Comparison of ENCODE assay signal across 8 cellular contexts in genomic region chr2:20651731-20652099, GRCh38. TPM values are rescaled to one million over a fixed set of nuclear protein-coding genes. Genes with fewer than 3 reads are reported as not detected.
DNase-seq lines count a peak whose midpoint lies in the region; ATAC-seq and TF ChIP-seq lines count a peak whose summit lies in the region.

No MANE protein-coding gene starts in this region.

- DNase-seq in CD8-positive, alpha-beta memory T cell: no peak
- DNase-seq in SJSA1 (ENCODE audit: low read depth in 1 of 2, low spot score in 2 of 2) (no peak), esophagus muscularis mucosa (ENCODE audit: extremely low spot score) (no peak), progenitor cell of endocrine pancreas (ENCODE audit: low spot score, unreplicated experiment) (no peak), GF-D8 (lab: John Stamatoyannopoulos, UW) (no peak), EL (no peak), foreskin keratinocyte (no peak)

- POLR2A ChIA-PET in CD8-positive, alpha-beta memory T cell (lab: Charles Lee): interaction anchor here (1.0 to 2.7 kb wide), 6 partner anchors 9 to 208 kb away, joined by 4 to 43 read pairs (median 6); partner anchors contain the start of gene RHOB

- peaks cover 0 to 6% (median 0%) of the 10 kb centered on the region in 3 donors for H3K36me3 Mint-ChIP-seq in CD8-positive, alpha-beta memory T cell
- H3K36me3 Mint-ChIP-seq in progenitor cell of endocrine pancreas (ENCODE audit: insufficient read depth): no peaks in the 10 kb centered on the region

- no peak for TF ChIP-seq EP300 in esophagus muscularis mucosa (IDR thresholded peaks at IDR 0.05)

- H3K27me3 ChIP-seq in CD8-positive, alpha-beta memory T cell (ENCODE audit: insufficient read depth, low read length, poor library complexity, severe bottlenecking): no peaks in the 10 kb centered on the region
- H3K27me3 ChIP-seq in SJSA1 (replicated peaks) (no peaks in the 10 kb centered on the region), esophagus muscularis mucosa (no peaks in the 10 kb centered on the region), foreskin keratinocyte (peaks cover 8% of the 10 kb centered on the region)

- H3K27ac ChIP-seq in CD8-positive, alpha-beta memory T cell (ENCODE audit: low read depth, low read length): peak overlapping the region; percentile 95
- H3K27ac ChIP-seq in SJSA1 (no peak overlapping the region), esophagus muscularis mucosa (replicated peaks in 1 of 4) (peak overlapping the region; percentile 93 to 98 (median 98)), foreskin keratinocyte (no peak overlapping the region)

- TF ChIP-seq POLR2A in esophagus muscularis mucosa (IDR thresholded peaks at IDR 0.05; ENCODE audit: low read depth): no peak

- H3K9me3 ChIP-seq in CD8-positive, alpha-beta memory T cell (ENCODE audit: low read length): no peaks in the 10 kb centered on the region
- H3K9me3 ChIP-seq in SJSA1 (replicated peaks): no peaks in the 10 kb centered on the region
- no peaks in the 10 kb centered on the region for H3K9me3 ChIP-seq in esophagus muscularis mucosa

- WGBS in esophagus muscularis mucosa: 71% methylated on average over 7 of the region's 7 CpGs

- H3K4me3 ChIP-seq in CD8-positive, alpha-beta memory T cell (ENCODE audit: low read length): peak overlapping the region; percentile 78
- peak overlapping the region; percentile 93 for H3K4me3 ChIP-seq in SJSA1
- H3K4me3 ChIP-seq in esophagus muscularis mucosa: peak overlapping the region; percentile 76 to 96 (median 90)

- H3K27ac Mint-ChIP-seq in CD8-positive, alpha-beta memory T cell: peak overlapping the region; percentile 87 to 98 (median 96)
- H3K27ac Mint-ChIP-seq in progenitor cell of endocrine pancreas: peak overlapping the region; percentile 97

- H3K4me1 Mint-ChIP-seq in CD8-positive, alpha-beta memory T cell: peaks cover 30 to 44% (median 38%) of the 10 kb centered on the region in 3 donors
- H3K4me1 Mint-ChIP-seq in progenitor cell of endocrine pancreas (ENCODE audit: low read depth): peaks cover 7% of the 10 kb centered on the region

- H3K36me3 ChIP-seq in CD8-positive, alpha-beta memory T cell (ENCODE audit: insufficient read depth, low read length): no peaks in the 10 kb centered on the region
- H3K36me3 ChIP-seq in SJSA1 (peaks cover 3% of the 10 kb centered on the region), esophagus muscularis mucosa (peaks cover 0 to 4% (median 1%) of the 10 kb centered on the region in 4 donors)

- CTCF ChIA-PET in CD8-positive, alpha-beta memory T cell (lab: Charles Lee): interaction anchor here (0.7 to 6.3 kb wide), 28 partner anchors 10 to 1304 kb away, joined by 3 to 67 read pairs (median 4); partner anchors contain the start of genes GDF7, LDAH and RHOB

- H3K4me3 Mint-ChIP-seq in CD8-positive, alpha-beta memory T cell: peak overlapping the region; percentile 75 to 90 (median 86)
- peak overlapping the region; percentile 88 for H3K4me3 Mint-ChIP-seq in progenitor cell of endocrine pancreas (ENCODE audit: low read depth)

- peaks cover 4 to 5% of the 10 kb centered on the region in 2 donors for H3K27me3 Mint-ChIP-seq in CD8-positive, alpha-beta memory T cell
- peaks cover 26% of the 10 kb centered on the region for H3K27me3 Mint-ChIP-seq in progenitor cell of endocrine pancreas

- intact Hi-C loops in esophagus muscularis mucosa (cut with DNase I): no loop called here

- TF ChIP-seq CTCF in esophagus muscularis mucosa (IDR thresholded peaks at IDR 0.05) (no peak), progenitor cell of endocrine pancreas (IDR thresholded peaks at IDR 0.05; ENCODE audit: unreplicated experiment) (no peak), foreskin keratinocyte (conservative IDR thresholded peaks at IDR 0.05) (no peak)

- H3K4me1 ChIP-seq in CD8-positive, alpha-beta memory T cell (ENCODE audit: insufficient read depth, low read length): peaks cover 19% of the 10 kb centered on the region
- H3K4me1 ChIP-seq in SJSA1 (replicated peaks) (peaks cover 13% of the 10 kb centered on the region), esophagus muscularis mucosa (peaks cover 28 to 53% (median 50%) of the 10 kb centered on the region in 4 donors), foreskin keratinocyte (peaks cover 8% of the 10 kb centered on the region)

- H3K9me3 Mint-ChIP-seq in CD8-positive, alpha-beta memory T cell: no peaks in the 10 kb centered on the region
- no peaks in the 10 kb centered on the region for H3K9me3 Mint-ChIP-seq in progenitor cell of endocrine pancreas (ENCODE audit: low read depth)

- no peak for ATAC-seq in GM21737 (IDR thresholded peaks at IDR 0.05; ENCODE audit: unreplicated experiment)
- ATAC-seq in foreskin keratinocyte: no peak

RNA-seq across cellular contexts. Expression of gene HS1BP3, which starts 0.8 kb away (rescaled TPM):
- total RNA-seq in CD8-positive, alpha-beta memory T cell: 1 to 10 TPM; 9.3 to 9.5 TPM
- polyA plus RNA-seq in CD8-positive, alpha-beta memory T cell: 19.4 TPM
- 17.2 and 32.3 TPM in 2 replicates for total RNA-seq in SJSA1 (2014; rRNA removed; shearing (Covaris generic))
- total RNA-seq in esophagus muscularis mucosa (10 to 100 TPM; 42.6 to 95.6 (median 60.0) TPM), progenitor cell of endocrine pancreas (15.9 and 16.5 TPM in 2 replicates), foreskin keratinocyte (21.0 and 23.8 TPM in 2 replicates)
- polyA plus RNA-seq in foreskin keratinocyte: 21.8 and 23.1 TPM in 2 replicates

RNA-seq across cellular contexts. Expression of gene GDF7, which starts 15.2 kb away (rescaled TPM):
- total RNA-seq in CD8-positive, alpha-beta memory T cell: not detected
- polyA plus RNA-seq in CD8-positive, alpha-beta memory T cell: 0.10 TPM
- 0.03 TPM in 1 of 2 replicates, not detected in the other for total RNA-seq in SJSA1 (2014; rRNA removed; shearing (Covaris generic))
- 10 to 100 TPM in 1 of 4 donors, 1 to 10 TPM in 3; 2.7 to 10.4 (median 7.4) TPM for total RNA-seq in esophagus muscularis mucosa
- 0.16 and 0.17 TPM in 2 replicates for total RNA-seq in progenitor cell of endocrine pancreas
- not detected in 2 replicates for total RNA-seq in foreskin keratinocyte
- not detected in 2 replicates for polyA plus RNA-seq in foreskin keratinocyte

Comparison
In these comparisons a context has a peak if more than half of its experiments do, and no peak if none do; other contexts are left out.
1. H3K27ac ChIP-seq: peak in CD8-positive, alpha-beta memory T cell (single experiment) and esophagus muscularis mucosa (4 of 4); none in SJSA1 (single experiment) and foreskin keratinocyte (single experiment).
2. Peak in every context shown above with its lines, with median percentiles within 50 percentile points of each other: H3K4me3 ChIP-seq.